Comparison of ENCODE assay signal across 1 cellular context in the genomic region with DNA sequence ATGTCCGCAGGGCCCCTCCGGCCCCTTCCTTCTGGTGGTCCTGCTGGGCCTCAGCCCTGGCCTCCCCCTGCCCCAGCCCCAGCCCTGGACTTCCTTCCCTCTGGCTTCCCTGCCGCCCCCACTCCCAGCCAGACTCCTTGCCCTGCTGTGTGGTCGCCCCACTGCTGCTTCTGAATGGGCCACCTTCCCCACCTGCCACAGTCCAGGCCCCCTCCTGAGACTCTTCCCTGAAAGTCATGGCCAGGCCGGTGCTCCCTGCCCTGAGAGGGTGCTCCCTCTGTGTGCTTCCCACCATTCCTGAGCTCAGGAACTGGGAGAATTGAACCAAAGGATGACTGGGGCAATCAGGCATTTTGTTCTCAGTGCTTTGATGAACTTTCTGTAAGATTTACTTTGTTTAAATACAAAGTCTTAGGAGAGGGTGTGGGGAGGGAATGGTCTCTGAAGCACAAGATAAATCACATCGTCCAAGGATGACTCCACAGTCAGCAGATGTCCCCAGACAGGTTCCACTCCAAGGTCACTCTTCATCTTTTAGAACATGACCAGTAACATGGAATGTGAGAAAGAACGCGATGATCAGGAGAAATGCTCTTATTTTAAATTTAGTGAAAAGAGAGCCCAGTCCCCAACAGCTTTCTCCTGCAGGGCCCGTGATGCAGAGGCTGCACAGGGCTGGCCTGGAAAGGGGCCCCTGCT.
TF ChIP-seq lines count a peak whose summit lies in the region.

No MANE protein-coding gene starts in this region.

TF ChIP-seq in GM12878, 131 proteins besides CTCF, POLR2A, EP300 and RAD21:
- TF ChIP-seq, protein P1, sequence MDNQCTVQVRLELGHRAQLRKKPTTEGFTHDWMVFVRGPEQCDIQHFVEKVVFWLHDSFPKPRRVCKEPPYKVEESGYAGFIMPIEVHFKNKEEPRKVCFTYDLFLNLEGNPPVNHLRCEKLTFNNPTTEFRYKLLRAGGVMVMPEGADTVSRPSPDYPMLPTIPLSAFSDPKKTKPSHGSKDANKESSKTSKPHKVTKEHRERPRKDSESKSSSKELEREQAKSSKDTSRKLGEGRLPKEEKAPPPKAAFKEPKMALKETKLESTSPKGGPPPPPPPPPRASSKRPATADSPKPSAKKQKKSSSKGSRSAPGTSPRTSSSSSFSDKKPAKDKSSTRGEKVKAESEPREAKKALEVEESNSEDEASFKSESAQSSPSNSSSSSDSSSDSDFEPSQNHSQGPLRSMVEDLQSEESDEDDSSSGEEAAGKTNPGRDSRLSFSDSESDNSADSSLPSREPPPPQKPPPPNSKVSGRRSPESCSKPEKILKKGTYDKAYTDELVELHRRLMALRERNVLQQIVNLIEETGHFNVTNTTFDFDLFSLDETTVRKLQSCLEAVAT (IDR thresholded peaks at IDR 0.05), result 0 out of 2 replicates have a peak, but pooled peaks have one; percentile 2
- TF ChIP-seq DPF2 (IDR thresholded peaks at IDR 0.05) (0 out of 2 replicates have a peak, but pooled peaks have one; percentile 41), NR2C1 (IDR thresholded peaks at IDR 0.05) (no peak), RELA (IDR thresholded peaks at IDR 0.05; ENCODE audit: borderline replicate concordance, partially characterized antibody) (no peak), IKZF1 (conservative IDR thresholded peaks at IDR 0.05) (peak; percentile 78), CHD2 (IDR thresholded peaks at IDR 0.05; ENCODE audit: borderline replicate concordance, low read depth, low read length) (no peak), ZBED1 (IDR thresholded peaks at IDR 0.05; ENCODE audit: borderline replicate concordance) (no peak), IKZF2 (IDR thresholded peaks at IDR 0.05) (peak in 1 of 2 experiments; percentile 46; a peak in 1 of 4 replicates), ZNF622 (IDR thresholded peaks at IDR 0.05) (no peak), NFXL1 (IDR thresholded peaks at IDR 0.05; ENCODE audit: borderline replicate concordance) (peak; percentile 99)
- TF ChIP-seq, protein P2, sequence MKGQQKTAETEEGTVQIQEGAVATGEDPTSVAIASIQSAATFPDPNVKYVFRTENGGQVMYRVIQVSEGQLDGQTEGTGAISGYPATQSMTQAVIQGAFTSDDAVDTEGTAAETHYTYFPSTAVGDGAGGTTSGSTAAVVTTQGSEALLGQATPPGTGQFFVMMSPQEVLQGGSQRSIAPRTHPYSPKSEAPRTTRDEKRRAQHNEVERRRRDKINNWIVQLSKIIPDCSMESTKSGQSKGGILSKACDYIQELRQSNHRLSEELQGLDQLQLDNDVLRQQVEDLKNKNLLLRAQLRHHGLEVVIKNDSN (IDR thresholded peaks at IDR 0.05; ENCODE audit: borderline replicate concordance, extremely low read length, insufficient read depth, low read depth, low read length), result no peak
- TF ChIP-seq, protein P3, sequence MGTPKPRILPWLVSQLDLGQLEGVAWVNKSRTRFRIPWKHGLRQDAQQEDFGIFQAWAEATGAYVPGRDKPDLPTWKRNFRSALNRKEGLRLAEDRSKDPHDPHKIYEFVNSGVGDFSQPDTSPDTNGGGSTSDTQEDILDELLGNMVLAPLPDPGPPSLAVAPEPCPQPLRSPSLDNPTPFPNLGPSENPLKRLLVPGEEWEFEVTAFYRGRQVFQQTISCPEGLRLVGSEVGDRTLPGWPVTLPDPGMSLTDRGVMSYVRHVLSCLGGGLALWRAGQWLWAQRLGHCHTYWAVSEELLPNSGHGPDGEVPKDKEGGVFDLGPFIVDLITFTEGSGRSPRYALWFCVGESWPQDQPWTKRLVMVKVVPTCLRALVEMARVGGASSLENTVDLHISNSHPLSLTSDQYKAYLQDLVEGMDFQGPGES (IDR thresholded peaks at IDR 0.05), result no peak
- TF ChIP-seq, protein P4, sequence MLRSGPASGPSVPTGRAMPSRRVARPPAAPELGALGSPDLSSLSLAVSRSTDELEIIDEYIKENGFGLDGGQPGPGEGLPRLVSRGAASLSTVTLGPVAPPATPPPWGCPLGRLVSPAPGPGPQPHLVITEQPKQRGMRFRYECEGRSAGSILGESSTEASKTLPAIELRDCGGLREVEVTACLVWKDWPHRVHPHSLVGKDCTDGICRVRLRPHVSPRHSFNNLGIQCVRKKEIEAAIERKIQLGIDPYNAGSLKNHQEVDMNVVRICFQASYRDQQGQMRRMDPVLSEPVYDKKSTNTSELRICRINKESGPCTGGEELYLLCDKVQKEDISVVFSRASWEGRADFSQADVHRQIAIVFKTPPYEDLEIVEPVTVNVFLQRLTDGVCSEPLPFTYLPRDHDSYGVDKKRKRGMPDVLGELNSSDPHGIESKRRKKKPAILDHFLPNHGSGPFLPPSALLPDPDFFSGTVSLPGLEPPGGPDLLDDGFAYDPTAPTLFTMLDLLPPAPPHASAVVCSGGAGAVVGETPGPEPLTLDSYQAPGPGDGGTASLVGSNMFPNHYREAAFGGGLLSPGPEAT (IDR thresholded peaks at IDR 0.05; ENCODE audit: low read depth), result 0 out of 2 replicates have a peak, but pooled peaks have one; percentile 1
TF ChIP-seq in GM12878: peak in this region for 6.
